In genomic region chr2:41913311-41913710, GRCh38 we compare ENCODE assay signal across 22 cellular contexts.
DNase-seq lines count a peak whose midpoint lies in the region; ATAC-seq, FAIRE-seq and TF ChIP-seq lines count a peak whose summit lies in the region.
"Had no signal": no experiment of that assay in that cellular context is flagged by ENCODE, and none has a peak within 500 bp of the region (broad histone marks: within the 10 kb centered on the region; RNA-seq: fewer than 3 reads in every experiment).

No MANE protein-coding gene starts in this region.

- no peaks in the 10 kb centered on the region for H3K9me3 ChIP-seq in K562 (replicated peaks; ENCODE audit: control insufficient read depth, insufficient read depth, low read depth, low read length)
- no peaks in the 10 kb centered on the region for H3K9me3 ChIP-seq in heart left ventricle
- H3K9me3 ChIP-seq in liver (ENCODE audit: control insufficient read depth in 4 of 4, low read length in 3 of 4): peaks cover 0 to 3% (median 0%) of the 10 kb centered on the region in 4 donors
- H3K9me3 ChIP-seq in smooth muscle cell (replicated peaks; ENCODE audit: low read depth): no peaks in the 10 kb centered on the region
- H3K9me3 ChIP-seq: Caco-2 had no signal

- intact Hi-C loops in K562 (cut with micrococcal nuclease) (no loop called here), heart left ventricle (cut with DNase I) (loop anchor here in 1 of 10 donors (2.0 kb wide), 1 partner anchor 53 kb away; no protein-coding TSS in a partner anchor)

- WGBS in K562 (ENCODE audit: insufficient coverage, low coverage, missing lambda C conversion rate): 5% methylated on average over 8 of the region's 8 CpGs
- 81 to 85% (median 83%) methylated on average over 8 of the region's 8 CpGs for WGBS in heart left ventricle, 4 donors
- WGBS in liver: 88% methylated on average over 8 of the region's 8 CpGs
- 54% methylated on average over 8 of the region's 8 CpGs for WGBS in smooth muscle cell (ENCODE audit: low lambda C conversion rate)

- no peak overlapping the region for H3K4me3 ChIP-seq in K562
- H3K4me3 ChIP-seq in heart left ventricle: no peak overlapping the region
- no peak overlapping the region for H3K4me3 ChIP-seq in liver (ENCODE audit: low read depth in 1 of 3, low read length in 3 of 3)
- H3K4me3 ChIP-seq in smooth muscle cell: no peak overlapping the region
- H3K4me3 ChIP-seq: BLaER1, GM12878, GM23338 had no signal

- no peaks in the 10 kb centered on the region for H3F3A ChIP-seq in smooth muscle cell (ENCODE audit: low read depth)

- H3K9me1 ChIP-seq in K562 (ENCODE audit: control insufficient read depth, insufficient read depth, low read length): no peaks in the 10 kb centered on the region

- H3K4me2 ChIP-seq in K562 (ENCODE audit: insufficient read depth, low read length) (no peak overlapping the region), smooth muscle cell (no peak overlapping the region)
- H3K4me2 ChIP-seq: BLaER1, GM23338 had no signal

- CTCF ChIA-PET in K562 (lab: Yijun Ruan, JAX; ENCODE audit: low intra/inter-chr PET ratio): no interaction called here

- no peak overlapping the region for H3K9ac ChIP-seq in K562 (ENCODE audit: insufficient read depth in 1 of 2, low read depth in 2 of 2, low read length in 2 of 2)
- no peak overlapping the region for H3K9ac ChIP-seq in liver (ENCODE audit: low read depth in 1 of 2, low read length in 2 of 2)
- no peak overlapping the region for H3K9ac ChIP-seq in smooth muscle cell (ENCODE audit: low read depth)
- H3K9ac ChIP-seq: BLaER1 had no signal

- BruUV-seq in K562 (replicated peaks; lab: Mats Ljungman, UMichigan): no TSS peak

- H3K36me3 ChIP-seq in K562 (ENCODE audit: control insufficient read depth, insufficient read depth, low read length) (no peaks in the 10 kb centered on the region), heart left ventricle (no peaks in the 10 kb centered on the region), liver (ENCODE audit: control insufficient read depth in 4 of 4, insufficient read depth in 3 of 4, low read depth in 1 of 4, low read length in 3 of 4) (no peaks in the 10 kb centered on the region), smooth muscle cell (ENCODE audit: low read depth) (no peaks in the 10 kb centered on the region)
- H3K36me3 ChIP-seq: BLaER1 had no signal

- H4K20me1 ChIP-seq in K562 (replicated peaks; ENCODE audit: control insufficient read depth, insufficient read depth, low read length) (no peaks in the 10 kb centered on the region; the same call in 1 of the 2 replicates), smooth muscle cell (ENCODE audit: low read depth) (no peaks in the 10 kb centered on the region)
- H4K20me1 ChIP-seq: BLaER1 had no signal

- TF ChIP-seq RAD21 in K562 (CRISPR knock-in tag; conservative IDR thresholded peaks at IDR 0.05 in 1 of 2, IDR thresholded peaks at IDR 0.05 in 1 of 2): no peak
- no peak for TF ChIP-seq RAD21 in liver (IDR thresholded peaks at IDR 0.05)

- no peaks in the 10 kb centered on the region for H3K79me2 ChIP-seq in K562 (ENCODE audit: control insufficient read depth, insufficient read depth, low read length)
- no peaks in the 10 kb centered on the region for H3K79me2 ChIP-seq in smooth muscle cell (ENCODE audit: low read depth)

- TF ChIP-seq POLR2A in K562 (conservative IDR thresholded peaks at IDR 0.05) (no peak), heart left ventricle (IDR thresholded peaks at IDR 0.05) (no peak)

- no peak for FAIRE-seq in K562 (lab: Jason Lieb, UNC)
- FAIRE-seq: GM12878, RCC 7860 had no signal

- DNase-seq in K562 (ENCODE audit: extremely low read depth in 1 of 4, low spot score in 3 of 4) (no peak), heart left ventricle (no peak), smooth muscle cell (lab: John Stamatoyannopoulos, UW; ENCODE audit: unreplicated experiment) (no peak)
- DNase-seq: ACHN; Caco-2; CD4-positive, alpha-beta memory T cell; DND-41; HCEC 1CT; MV-4-11; NCI-H1105 treated with DMSO at 0.1 percent for 48 hours; NCI-H1694; NCI-H446 treated with DMSO at 0.1 percent for 48 hours; NCI-H526 treated with DMSO at 0.1 percent for 48 hours; OCI-M1 had no signal

- H3K27ac ChIP-seq in K562 (ENCODE audit: extremely low read depth, low read depth, low read length) (no peak overlapping the region), heart left ventricle (peak overlapping the region in 7 of 12 donors; percentile 7 to 47 (median 23)), liver (ENCODE audit: low read depth in 1 of 2, low read length in 2 of 2) (no peak overlapping the region), smooth muscle cell (ENCODE audit: low read depth) (no peak overlapping the region)
- H3K27ac ChIP-seq: BLaER1 had no signal

- POLR2A ChIA-PET in K562 (lab: Yijun Ruan, JAX): no interaction called here

- in situ Hi-C loops in K562 (cut with MboI): no loop called here

- TF ChIP-seq EP300 in K562 (IDR thresholded peaks at IDR 0.05; ENCODE audit: low read length): no peak

- H3K27me3 ChIP-seq in K562 (ENCODE audit: control insufficient read depth in 2 of 2, insufficient read depth in 2 of 2, low read length in 2 of 2): no peaks in the 10 kb centered on the region; a peak in 2 of 5 replicates
- H3K27me3 ChIP-seq in heart left ventricle: no peaks in the 10 kb centered on the region
- no peaks in the 10 kb centered on the region for H3K27me3 ChIP-seq in liver (ENCODE audit: control insufficient read depth in 4 of 4, insufficient read depth in 4 of 4, low read length in 3 of 4)
- no peaks in the 10 kb centered on the region for H3K27me3 ChIP-seq in smooth muscle cell (ENCODE audit: low read depth)
- H3K27me3 ChIP-seq: BLaER1 had no signal

- H3K4me1 ChIP-seq in K562 (replicated peaks in 1 of 2; ENCODE audit: control insufficient read depth in 2 of 2, insufficient read depth in 2 of 2, low read length in 2 of 2): peaks cover 0 to 1% of the 10 kb centered on the region in 2 experiments; a peak in 1 of 5 replicates
- H3K4me1 ChIP-seq in heart left ventricle: peaks cover 0 to 18% (median 4%) of the 10 kb centered on the region in 12 donors
- H3K4me1 ChIP-seq in liver (ENCODE audit: control insufficient read depth in 4 of 4, insufficient read depth in 4 of 4, low read length in 3 of 4): peaks cover under 1 to 28% (median 18%) of the 10 kb centered on the region in 4 donors
- H3K4me1 ChIP-seq in smooth muscle cell (ENCODE audit: low read depth): peaks cover 7% of the 10 kb centered on the region

- TF ChIP-seq CTCF in K562 (IDR thresholded peaks at IDR 0.05 in 2 of 3, conservative IDR thresholded peaks at IDR 0.05 in 1 of 3; ENCODE audit: insufficient read depth in 2 of 3, low read depth in 1 of 3, low read length in 3 of 3) (no peak), heart left ventricle (IDR thresholded peaks at IDR 0.05) (no peak), liver (IDR thresholded peaks at IDR 0.05; ENCODE audit: low read depth, low read length, missing input control) (no peak), smooth muscle cell (IDR thresholded peaks at IDR 0.05; ENCODE audit: borderline replicate concordance, insufficient read depth, poor library complexity, severe bottlenecking) (no peak)

- ATAC-seq in K562 (no peak), heart left ventricle (peak; percentile 16 to 71 (median 64)), GM18502 (IDR thresholded peaks at IDR 0.05; ENCODE audit: poor library complexity, unreplicated experiment) (no peak), GM18907 (IDR thresholded peaks at IDR 0.05; ENCODE audit: unreplicated experiment) (no peak), HG03108 (IDR thresholded peaks at IDR 0.05; ENCODE audit: unreplicated experiment) (no peak)
- ATAC-seq: GM12878, GM23338 had no signal

- H2AFZ ChIP-seq in K562 (ENCODE audit: low read depth, low read length): no peak overlapping the region
- H2AFZ ChIP-seq in smooth muscle cell (ENCODE audit: low read depth): peak overlapping the region; percentile 46

TF ChIP-seq in K562, 482 proteins besides CTCF, POLR2A, EP300 and RAD21:
- TF ChIP-seq CEBPG (CRISPR knock-in tag; IDR thresholded peaks at IDR 0.05) (no peak), CEBPG (tag; conservative IDR thresholded peaks at IDR 0.05 in 1 of 2, IDR thresholded peaks at IDR 0.05 in 1 of 2) (peak; percentile 21 to 51; a peak in 2 of 4 replicates), ZNF586 (CRISPR knock-in tag; conservative IDR thresholded peaks at IDR 0.05) (no peak), CEBPB (tag; IDR thresholded peaks at IDR 0.05) (peak; percentile 84)

TF ChIP-seq in liver, 16 proteins besides CTCF, POLR2A, EP300 and RAD21:
- TF ChIP-seq NR2F2 (IDR thresholded peaks at IDR 0.05) (peak; percentile 11), ATF3 (IDR thresholded peaks at IDR 0.05) (no peak)

Comparison
In these comparisons a context has a peak if more than half of its experiments do, and no peak if none do; other contexts are left out.
1. ATAC-seq: peak in heart left ventricle (4 of 4); none in K562 (single experiment), GM18502 (single experiment), GM18907 (single experiment) and HG03108 (single experiment).
2. H3K27ac ChIP-seq: peak in heart left ventricle (7 of 12); none in K562 (single experiment), liver (0 of 2) and smooth muscle cell (single experiment).